Comparison of ENCODE assay signal across 11 cellular contexts in the genomic region with DNA sequence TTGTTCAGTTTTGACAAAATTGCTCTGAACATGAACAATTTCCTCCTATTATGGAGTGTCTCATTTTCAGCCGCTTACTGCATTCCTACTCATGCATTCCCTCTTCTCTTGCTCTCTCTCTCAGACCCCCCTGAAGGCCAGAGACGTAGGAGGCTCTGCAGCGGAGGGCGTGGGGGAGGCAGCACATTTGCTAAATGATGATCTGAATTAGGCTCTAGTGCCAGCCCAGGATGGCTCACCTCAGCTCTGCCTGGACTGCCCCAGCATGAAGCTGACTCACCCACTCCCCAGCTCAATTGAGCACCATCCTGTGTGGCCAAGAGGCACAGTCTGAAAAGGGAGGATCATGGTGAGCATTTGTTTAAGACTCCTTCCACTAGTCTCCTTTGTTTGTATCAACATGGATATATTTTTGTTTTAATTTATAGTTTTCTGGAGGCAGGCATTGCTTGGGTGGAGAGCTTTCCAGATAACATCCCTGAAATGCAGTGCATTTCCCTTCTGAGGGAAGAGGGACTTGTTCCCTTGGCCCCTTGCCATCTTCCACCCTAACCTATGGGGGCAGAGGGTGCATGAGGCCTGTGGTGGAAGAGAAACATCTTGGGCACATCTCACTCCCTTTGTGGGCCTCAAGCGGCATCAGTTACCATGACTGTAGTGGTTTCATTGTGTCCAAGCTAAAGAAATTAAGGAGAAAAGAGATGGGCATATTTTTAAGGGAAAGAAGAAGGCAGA. TPM values are rescaled to one million over a fixed set of nuclear protein-coding genes. Genes with fewer than 3 reads are reported as not detected.
DNase-seq lines count a peak whose midpoint lies in the region; ATAC-seq and FAIRE-seq lines count a peak whose summit lies in the region.
"Had no signal": no experiment of that assay in that cellular context is flagged by ENCODE, and none has a peak within 500 bp of the region (broad histone marks: within the 10 kb centered on the region; RNA-seq: fewer than 3 reads in every experiment).

No MANE protein-coding gene starts in this region.

- CTCF ChIA-PET in activated CD8-positive, alpha-beta memory T cell treated with anti-CD3 and anti-CD28 coated beads, Interleukin-2, amount 10 ng/mL, durations not matched to agents 7 days and 5 days (lab: Charles Lee): no interaction called here

- DNase-seq in activated naive CD8-positive, alpha-beta T cell treated with anti-CD3 and anti-CD28 coated beads, Interleukin-2, amount 10 ng/mL, durations not matched to agents 7 days and 5 days: no peak
- no peak for DNase-seq in activated naive CD8-positive, alpha-beta T cell treated with anti-CD3 and anti-CD28 coated beads for 36 hours
- DNase-seq in T1000 (lab: John Stamatoyannopoulos, UW) (peak; percentile 35), glomerular visceral epithelial cell (ENCODE audit: extremely low spot score) (peak; percentile 90), urothelium cell line (ENCODE audit: low spot score) (peak; percentile 70), SHP77 (lab: John Stamatoyannopoulos, UW) (no peak)
- no peak for DNase-seq in activated T-helper 1 cell treated with anti-CD3 and anti-CD28 coated beads, Interleukin-12 subunit alpha, Interleukin-12 subunit beta, Interleukin-2, Interleukin-4 antibody, amounts not matched to agents 30 ng/mL and 10 ng/mL and 1 ng/mL, durations not matched to agents 14 hours and 24 hours and 36 hours (ENCODE audit: low spot score)
- no peak for DNase-seq in activated CD8-positive, alpha-beta memory T cell treated with anti-CD3 and anti-CD28 coated beads, Interleukin-2, amount 10 ng/mL, durations not matched to agents 7 days and 5 days
- DNase-seq: CD4-positive, CD25-positive, alpha-beta regulatory T cell; NCI-H82 had no signal

- peaks cover 9% of the 10 kb centered on the region for H3K36me3 Mint-ChIP-seq in activated naive CD8-positive, alpha-beta T cell treated with anti-CD3 and anti-CD28 coated beads, Interleukin-2, amount 10 ng/mL, durations not matched to agents 7 days and 5 days
- peaks cover 5% of the 10 kb centered on the region for H3K36me3 Mint-ChIP-seq in activated naive CD8-positive, alpha-beta T cell treated with anti-CD3 and anti-CD28 coated beads for 36 hours
- H3K36me3 Mint-ChIP-seq in activated T-helper 1 cell treated with anti-CD3 and anti-CD28 coated beads, Interleukin-12 subunit alpha, Interleukin-12 subunit beta, Interleukin-2, Interleukin-4 antibody, amounts not matched to agents 30 ng/mL and 10 ng/mL and 1 ng/mL, durations not matched to agents 14 hours and 24 hours and 36 hours (ENCODE audit: low read depth): peaks cover under 1% of the 10 kb centered on the region
- peaks cover 4% of the 10 kb centered on the region for H3K36me3 Mint-ChIP-seq in activated CD8-positive, alpha-beta memory T cell treated with anti-CD3 and anti-CD28 coated beads, Interleukin-2, amount 10 ng/mL, durations not matched to agents 7 days and 5 days
- H3K36me3 Mint-ChIP-seq: CD4-positive, CD25-positive, alpha-beta regulatory T cell had no signal

- no peak for FAIRE-seq in urothelium cell line (lab: Jason Lieb, UNC)
- FAIRE-seq: colon had no signal

- H3K4me1 Mint-ChIP-seq in activated naive CD8-positive, alpha-beta T cell treated with anti-CD3 and anti-CD28 coated beads, Interleukin-2, amount 10 ng/mL, durations not matched to agents 7 days and 5 days: peaks cover 22% of the 10 kb centered on the region
- peaks cover 22% of the 10 kb centered on the region for H3K4me1 Mint-ChIP-seq in activated naive CD8-positive, alpha-beta T cell treated with anti-CD3 and anti-CD28 coated beads for 36 hours
- H3K4me1 Mint-ChIP-seq in activated T-helper 1 cell treated with anti-CD3 and anti-CD28 coated beads, Interleukin-12 subunit alpha, Interleukin-12 subunit beta, Interleukin-2, Interleukin-4 antibody, amounts not matched to agents 30 ng/mL and 10 ng/mL and 1 ng/mL, durations not matched to agents 14 hours and 24 hours and 36 hours (ENCODE audit: low read depth): peaks cover 20% of the 10 kb centered on the region
- H3K4me1 Mint-ChIP-seq in activated CD8-positive, alpha-beta memory T cell treated with anti-CD3 and anti-CD28 coated beads, Interleukin-2, amount 10 ng/mL, durations not matched to agents 7 days and 5 days: peaks cover 29% of the 10 kb centered on the region

- peak overlapping the region; percentile 9 for H3K27ac Mint-ChIP-seq in activated naive CD8-positive, alpha-beta T cell treated with anti-CD3 and anti-CD28 coated beads, Interleukin-2, amount 10 ng/mL, durations not matched to agents 7 days and 5 days
- no peak overlapping the region for H3K27ac Mint-ChIP-seq in activated naive CD8-positive, alpha-beta T cell treated with anti-CD3 and anti-CD28 coated beads for 36 hours
- H3K27ac Mint-ChIP-seq in activated T-helper 1 cell treated with anti-CD3 and anti-CD28 coated beads, Interleukin-12 subunit alpha, Interleukin-12 subunit beta, Interleukin-2, Interleukin-4 antibody, amounts not matched to agents 30 ng/mL and 10 ng/mL and 1 ng/mL, durations not matched to agents 14 hours and 24 hours and 36 hours: no peak overlapping the region
- no peak overlapping the region for H3K27ac Mint-ChIP-seq in activated CD8-positive, alpha-beta memory T cell treated with anti-CD3 and anti-CD28 coated beads, Interleukin-2, amount 10 ng/mL, durations not matched to agents 7 days and 5 days

- H3K27me3 Mint-ChIP-seq in activated naive CD8-positive, alpha-beta T cell treated with anti-CD3 and anti-CD28 coated beads, Interleukin-2, amount 10 ng/mL, durations not matched to agents 7 days and 5 days: no peaks in the 10 kb centered on the region
- no peaks in the 10 kb centered on the region for H3K27me3 Mint-ChIP-seq in activated naive CD8-positive, alpha-beta T cell treated with anti-CD3 and anti-CD28 coated beads for 36 hours
- H3K27me3 Mint-ChIP-seq in activated T-helper 1 cell treated with anti-CD3 and anti-CD28 coated beads, Interleukin-12 subunit alpha, Interleukin-12 subunit beta, Interleukin-2, Interleukin-4 antibody, amounts not matched to agents 30 ng/mL and 10 ng/mL and 1 ng/mL, durations not matched to agents 14 hours and 24 hours and 36 hours (ENCODE audit: insufficient read depth): no peaks in the 10 kb centered on the region
- no peaks in the 10 kb centered on the region for H3K27me3 Mint-ChIP-seq in activated CD8-positive, alpha-beta memory T cell treated with anti-CD3 and anti-CD28 coated beads, Interleukin-2, amount 10 ng/mL, durations not matched to agents 7 days and 5 days
- H3K27me3 Mint-ChIP-seq: CD4-positive, CD25-positive, alpha-beta regulatory T cell had no signal

- POLR2A ChIA-PET in activated naive CD8-positive, alpha-beta T cell treated with anti-CD3 and anti-CD28 coated beads, Interleukin-2, amount 10 ng/mL, durations not matched to agents 7 days and 5 days (lab: Charles Lee): no interaction called here

- no peak overlapping the region for H3K4me3 Mint-ChIP-seq in activated naive CD8-positive, alpha-beta T cell treated with anti-CD3 and anti-CD28 coated beads, Interleukin-2, amount 10 ng/mL, durations not matched to agents 7 days and 5 days
- H3K4me3 Mint-ChIP-seq in activated naive CD8-positive, alpha-beta T cell treated with anti-CD3 and anti-CD28 coated beads for 36 hours: no peak overlapping the region
- no peak overlapping the region for H3K4me3 Mint-ChIP-seq in activated T-helper 1 cell treated with anti-CD3 and anti-CD28 coated beads, Interleukin-12 subunit alpha, Interleukin-12 subunit beta, Interleukin-2, Interleukin-4 antibody, amounts not matched to agents 30 ng/mL and 10 ng/mL and 1 ng/mL, durations not matched to agents 14 hours and 24 hours and 36 hours
- H3K4me3 Mint-ChIP-seq in activated CD8-positive, alpha-beta memory T cell treated with anti-CD3 and anti-CD28 coated beads, Interleukin-2, amount 10 ng/mL, durations not matched to agents 7 days and 5 days: no peak overlapping the region

- no peaks in the 10 kb centered on the region for H3K9me3 Mint-ChIP-seq in activated naive CD8-positive, alpha-beta T cell treated with anti-CD3 and anti-CD28 coated beads, Interleukin-2, amount 10 ng/mL, durations not matched to agents 7 days and 5 days
- no peaks in the 10 kb centered on the region for H3K9me3 Mint-ChIP-seq in activated naive CD8-positive, alpha-beta T cell treated with anti-CD3 and anti-CD28 coated beads for 36 hours
- no peaks in the 10 kb centered on the region for H3K9me3 Mint-ChIP-seq in activated T-helper 1 cell treated with anti-CD3 and anti-CD28 coated beads, Interleukin-12 subunit alpha, Interleukin-12 subunit beta, Interleukin-2, Interleukin-4 antibody, amounts not matched to agents 30 ng/mL and 10 ng/mL and 1 ng/mL, durations not matched to agents 14 hours and 24 hours and 36 hours
- H3K9me3 Mint-ChIP-seq in activated CD8-positive, alpha-beta memory T cell treated with anti-CD3 and anti-CD28 coated beads, Interleukin-2, amount 10 ng/mL, durations not matched to agents 7 days and 5 days (ENCODE audit: low read depth): no peaks in the 10 kb centered on the region
- H3K9me3 Mint-ChIP-seq: CD4-positive, CD25-positive, alpha-beta regulatory T cell had no signal

- intact Hi-C loops in activated T-helper 1 cell treated with anti-CD3 and anti-CD28 coated beads, Interleukin-12 subunit alpha, Interleukin-12 subunit beta, Interleukin-2, Interleukin-4 antibody, amounts not matched to agents 30 ng/mL and 10 ng/mL and 1 ng/mL, durations not matched to agents 14 hours and 24 hours and 36 hours (cut with micrococcal nuclease): loop anchor here (10.0 kb wide), 2 partner anchors 478 to 1722 kb away; partner anchors contain the start of genes ARPC2 and MREG

- peak; percentile 33 for ATAC-seq in activated naive CD8-positive, alpha-beta T cell treated with anti-CD3 and anti-CD28 coated beads, Interleukin-2, amount 10 ng/mL, durations not matched to agents 7 days and 5 days (ENCODE audit: low read depth)
- no peak for ATAC-seq in activated CD8-positive, alpha-beta memory T cell treated with anti-CD3 and anti-CD28 coated beads, Interleukin-2, amount 10 ng/mL, durations not matched to agents 7 days and 5 days

RNA-seq across cellular contexts. Expression of gene RPL37A, which starts 5.5 kb away (rescaled TPM):
- total RNA-seq in activated naive CD8-positive, alpha-beta T cell treated with anti-CD3 and anti-CD28 coated beads, Interleukin-2, amount 10 ng/mL, durations not matched to agents 7 days and 5 days: 1,000 to 10,000 TPM; 2,315 to 2,375 TPM
- total RNA-seq in activated naive CD8-positive, alpha-beta T cell treated with anti-CD3 and anti-CD28 coated beads for 36 hours: 1,000 to 10,000 TPM; 3,900 to 3,940 TPM
- 2,803 and 2,922 TPM in 2 replicates for total RNA-seq in activated T-helper 1 cell treated with anti-CD3 and anti-CD28 coated beads, Interleukin-12 subunit alpha, Interleukin-12 subunit beta, Interleukin-2, Interleukin-4 antibody, amounts not matched to agents 30 ng/mL and 10 ng/mL and 1 ng/mL, durations not matched to agents 14 hours and 24 hours and 36 hours
- total RNA-seq in activated CD8-positive, alpha-beta memory T cell treated with anti-CD3 and anti-CD28 coated beads, Interleukin-2, amount 10 ng/mL, durations not matched to agents 7 days and 5 days: 1,000 to 10,000 TPM; 2,001 to 2,301 TPM

Comparison
In these comparisons a context has a peak if more than half of its experiments do, and no peak if none do; other contexts are left out.
1. DNase-seq: peak in T1000 (single experiment), glomerular visceral epithelial cell (single experiment) and urothelium cell line (single experiment); none in activated naive CD8-positive, alpha-beta T cell treated with anti-CD3 and anti-CD28 coated beads, Interleukin-2, amount 10 ng/mL, durations not matched to agents 7 days and 5 days (single experiment), activated naive CD8-positive, alpha-beta T cell treated with anti-CD3 and anti-CD28 coated beads for 36 hours (single experiment), SHP77 (0 of 2), activated T-helper 1 cell treated with anti-CD3 and anti-CD28 coated beads, Interleukin-12 subunit alpha, Interleukin-12 subunit beta, Interleukin-2, Interleukin-4 antibody, amounts not matched to agents 30 ng/mL and 10 ng/mL and 1 ng/mL, durations not matched to agents 14 hours and 24 hours and 36 hours (single experiment) and activated CD8-positive, alpha-beta memory T cell treated with anti-CD3 and anti-CD28 coated beads, Interleukin-2, amount 10 ng/mL, durations not matched to agents 7 days and 5 days (single experiment).